Comparison of ENCODE assay signal across 1 cellular context in the genomic region with DNA sequence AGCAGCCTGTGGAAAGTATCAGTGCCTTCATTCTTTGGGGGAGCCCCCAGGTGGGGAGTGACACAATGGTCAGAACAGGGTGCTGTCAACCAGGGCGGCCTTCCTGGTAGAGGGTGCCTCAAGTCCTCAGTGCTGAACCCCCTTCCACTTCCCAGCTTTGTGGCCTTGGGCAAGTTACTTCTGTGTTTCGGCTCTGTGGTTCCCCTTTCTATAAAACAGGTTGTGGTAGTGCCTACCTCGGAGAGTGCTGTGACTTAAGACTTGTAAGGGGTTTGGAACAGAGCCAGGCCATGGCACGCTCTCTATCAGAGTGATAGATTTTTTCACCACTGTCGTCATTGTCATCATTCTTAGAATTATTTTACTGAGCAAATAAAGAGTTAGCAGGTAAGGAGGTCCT.
TF ChIP-seq lines count a peak whose summit lies in the region.

No MANE protein-coding gene starts in this region.

TF ChIP-seq in SK-N-SH treated with all-trans-retinoic acid at 6 μM for 48 hours, 23 proteins besides CTCF, POLR2A, EP300 and RAD21 (continued from another document):
- TF ChIP-seq, protein P1, sequence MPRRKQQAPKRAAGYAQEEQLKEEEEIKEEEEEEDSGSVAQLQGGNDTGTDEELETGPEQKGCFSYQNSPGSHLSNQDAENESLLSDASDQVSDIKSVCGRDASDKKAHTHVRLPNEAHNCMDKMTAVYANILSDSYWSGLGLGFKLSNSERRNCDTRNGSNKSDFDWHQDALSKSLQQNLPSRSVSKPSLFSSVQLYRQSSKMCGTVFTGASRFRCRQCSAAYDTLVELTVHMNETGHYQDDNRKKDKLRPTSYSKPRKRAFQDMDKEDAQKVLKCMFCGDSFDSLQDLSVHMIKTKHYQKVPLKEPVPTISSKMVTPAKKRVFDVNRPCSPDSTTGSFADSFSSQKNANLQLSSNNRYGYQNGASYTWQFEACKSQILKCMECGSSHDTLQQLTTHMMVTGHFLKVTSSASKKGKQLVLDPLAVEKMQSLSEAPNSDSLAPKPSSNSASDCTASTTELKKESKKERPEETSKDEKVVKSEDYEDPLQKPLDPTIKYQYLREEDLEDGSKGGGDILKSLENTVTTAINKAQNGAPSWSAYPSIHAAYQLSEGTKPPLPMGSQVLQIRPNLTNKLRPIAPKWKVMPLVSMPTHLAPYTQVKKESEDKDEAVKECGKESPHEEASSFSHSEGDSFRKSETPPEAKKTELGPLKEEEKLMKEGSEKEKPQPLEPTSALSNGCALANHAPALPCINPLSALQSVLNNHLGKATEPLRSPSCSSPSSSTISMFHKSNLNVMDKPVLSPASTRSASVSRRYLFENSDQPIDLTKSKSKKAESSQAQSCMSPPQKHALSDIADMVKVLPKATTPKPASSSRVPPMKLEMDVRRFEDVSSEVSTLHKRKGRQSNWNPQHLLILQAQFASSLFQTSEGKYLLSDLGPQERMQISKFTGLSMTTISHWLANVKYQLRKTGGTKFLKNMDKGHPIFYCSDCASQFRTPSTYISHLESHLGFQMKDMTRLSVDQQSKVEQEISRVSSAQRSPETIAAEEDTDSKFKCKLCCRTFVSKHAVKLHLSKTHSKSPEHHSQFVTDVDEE (CRISPR knock-in tag; IDR thresholded peaks at IDR 0.05): no peak
- TF ChIP-seq ZNF8 (CRISPR knock-in tag; IDR thresholded peaks at IDR 0.05) (no peak), SNAI2 (CRISPR knock-in tag; IDR thresholded peaks at IDR 0.05) (no peak)
